Comparison of ENCODE assay signal across 13 cellular contexts in the genomic region with DNA sequence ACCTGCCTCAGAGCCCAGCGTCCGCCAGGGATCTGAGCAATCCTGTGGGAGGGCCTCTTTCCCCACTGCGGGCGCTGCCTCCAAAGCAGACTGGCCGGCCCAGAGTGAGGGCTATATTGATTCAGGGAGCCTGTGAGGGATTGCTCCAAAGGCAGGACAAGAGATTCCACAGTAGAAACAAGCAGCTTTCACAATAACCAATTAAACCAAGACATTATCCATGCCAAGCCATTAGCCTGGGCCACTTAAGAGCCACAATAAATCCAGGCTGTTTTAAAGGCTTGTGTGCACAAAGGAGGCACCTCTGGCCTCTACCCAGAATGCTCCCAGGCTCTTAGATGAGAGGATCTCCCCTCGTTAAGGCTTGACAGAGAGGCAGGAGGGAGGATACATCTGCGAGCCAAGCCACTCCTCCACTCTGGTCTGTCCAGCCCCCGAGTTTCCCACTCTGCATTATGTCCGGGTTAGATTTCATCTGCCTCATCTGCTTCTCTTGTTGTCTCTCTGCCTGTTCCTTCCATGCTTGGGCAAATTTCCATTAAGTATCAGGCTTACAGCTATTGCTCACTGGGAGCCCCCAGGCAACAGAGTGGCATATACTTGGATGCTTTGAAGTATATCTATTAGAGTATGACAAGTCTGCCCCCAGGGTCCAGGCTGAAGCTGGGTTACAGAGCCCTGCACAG.
A peak's percentile ranks its signal among the peaks of the same experiment; 100 is the strongest.
DNase-seq lines count a peak whose midpoint lies in the region; ATAC-seq and TF ChIP-seq lines count a peak whose summit lies in the region.
"Had no signal": no experiment of that assay in that cellular context is flagged by ENCODE, and none has a peak within 500 bp of the region (broad histone marks: within the 10 kb centered on the region; RNA-seq: fewer than 3 reads in every experiment).

No MANE protein-coding gene starts in this region.

- H3K36me3 ChIP-seq in BE2C (peaks cover 57% of the 10 kb centered on the region), WERI-Rb-1 (no peaks in the 10 kb centered on the region), esophagus squamous epithelium (no peaks in the 10 kb centered on the region), Caco-2 (ENCODE audit: control insufficient read depth, insufficient read depth, low read length) (no peaks in the 10 kb centered on the region)

- H3K36me3 Mint-ChIP-seq in Caco-2 (ENCODE audit: insufficient read depth, unreplicated experiment), result no peaks in the 10 kb centered on the region
- H3K36me3 Mint-ChIP-seq: activated CD4-positive, alpha-beta memory T cell treated with anti-CD3 and anti-CD28 coated beads for 36 hours; activated naive CD8-positive, alpha-beta T cell treated with anti-CD3 and anti-CD28 coated beads, Interleukin-2, amount 10 ng/mL, durations not matched to agents 7 days and 5 days had no signal

- CTCF ChIA-PET in Caco-2 (lab: Charles Lee), result no interaction called here

- H3K9me3 ChIP-seq in BE2C (no peaks in the 10 kb centered on the region), WERI-Rb-1 (ENCODE audit: severe bottlenecking) (no peaks in the 10 kb centered on the region), esophagus squamous epithelium (no peaks in the 10 kb centered on the region), Caco-2 (no peaks in the 10 kb centered on the region)

- TF ChIP-seq CTCF in BE2C (IDR thresholded peaks at IDR 0.05; ENCODE audit: low read depth, low read length), result no peak
- no peak for TF ChIP-seq CTCF in WERI-Rb-1 (IDR thresholded peaks at IDR 0.05; ENCODE audit: low read depth, low read length)
- no peak for TF ChIP-seq CTCF in esophagus squamous epithelium (IDR thresholded peaks at IDR 0.05)
- no peak for TF ChIP-seq CTCF in Caco-2 (IDR thresholded peaks at IDR 0.05; ENCODE audit: insufficient read depth in 1 of 2, low read depth in 1 of 2, low read length in 1 of 2, severe bottlenecking in 1 of 2, unreplicated experiment in 1 of 2)

- TF ChIP-seq POLR2A in esophagus squamous epithelium (IDR thresholded peaks at IDR 0.05), result no peak

- peak; percentile 93 for DNase-seq in BE2C
- DNase-seq in NCI-H1417 (lab: John Stamatoyannopoulos, UW), result peak; percentile 52 to 90 (median 86)
- peak; percentile 50 for DNase-seq in WERI-Rb-1
- DNase-seq in esophagus squamous epithelium (lab: John Stamatoyannopoulos, UW), result no peak
- no peak for DNase-seq in activated effector memory CD4-positive, alpha-beta T cell treated with anti-CD3 and anti-CD28 coated beads, Interleukin-2, amount 50 U/mL, for 16 hours
- no peak for DNase-seq in Caco-2
- DNase-seq: activated CD4-positive, alpha-beta memory T cell treated with anti-CD3 and anti-CD28 coated beads for 36 hours; activated naive CD8-positive, alpha-beta T cell treated with anti-CD3 and anti-CD28 coated beads, Interleukin-2, amount 10 ng/mL, durations not matched to agents 7 days and 5 days; NCI-H2107 had no signal

- BruUV-seq in Caco-2 (replicated peaks; lab: Mats Ljungman, UMichigan), result no TSS peak

- no peaks in the 10 kb centered on the region for H3K4me1 Mint-ChIP-seq in Caco-2 (ENCODE audit: low read depth, unreplicated experiment)

- H3K27me3 ChIP-seq in BE2C (no peaks in the 10 kb centered on the region), WERI-Rb-1 (ENCODE audit: insufficient read depth, low read depth, severe bottlenecking) (no peaks in the 10 kb centered on the region), layer of hippocampus (ENCODE audit: control insufficient read depth, insufficient read depth, low read length) (no peaks in the 10 kb centered on the region), esophagus squamous epithelium (no peaks in the 10 kb centered on the region), Caco-2 (replicated peaks; ENCODE audit: control insufficient read depth, insufficient read depth, low read length) (no peaks in the 10 kb centered on the region)

- H3K4me3 ChIP-seq in BE2C (ENCODE audit: low read depth, low read length), result no peak overlapping the region
- H3K4me3 ChIP-seq in WERI-Rb-1 (ENCODE audit: low read depth, low read length), result no peak overlapping the region
- H3K4me3 ChIP-seq in esophagus squamous epithelium, result no peak overlapping the region
- H3K4me3 ChIP-seq in Caco-2 (ENCODE audit: low read depth, low read length), result no peak overlapping the region

- POLR2A ChIA-PET in Caco-2 (lab: Charles Lee), result no interaction called here

- peaks cover 7% of the 10 kb centered on the region for H3K27me3 Mint-ChIP-seq in Caco-2 (ENCODE audit: insufficient read depth, unreplicated experiment)
- H3K27me3 Mint-ChIP-seq: activated CD4-positive, alpha-beta memory T cell treated with anti-CD3 and anti-CD28 coated beads for 36 hours; activated naive CD8-positive, alpha-beta T cell treated with anti-CD3 and anti-CD28 coated beads, Interleukin-2, amount 10 ng/mL, durations not matched to agents 7 days and 5 days; stimulated activated naive CD8-positive, alpha-beta T cell treated with anti-CD3 and anti-CD28 coated beads, Interleukin-15, Interleukin-2, amounts not matched to agents 100 ng/mL and 50 ng/mL, for 24 hours had no signal

- no peak overlapping the region for H3K4me3 Mint-ChIP-seq in Caco-2 (ENCODE audit: unreplicated experiment)
- H3K4me3 Mint-ChIP-seq: activated CD4-positive, alpha-beta memory T cell treated with anti-CD3 and anti-CD28 coated beads for 36 hours; activated naive CD8-positive, alpha-beta T cell treated with anti-CD3 and anti-CD28 coated beads, Interleukin-2, amount 10 ng/mL, durations not matched to agents 7 days and 5 days; stimulated activated naive CD8-positive, alpha-beta T cell treated with anti-CD3 and anti-CD28 coated beads, Interleukin-15, Interleukin-2, amounts not matched to agents 100 ng/mL and 50 ng/mL, for 24 hours had no signal

- no peak overlapping the region for H3K27ac Mint-ChIP-seq in Caco-2 (ENCODE audit: unreplicated experiment)
- H3K27ac Mint-ChIP-seq: activated CD4-positive, alpha-beta memory T cell treated with anti-CD3 and anti-CD28 coated beads for 36 hours; stimulated activated naive CD8-positive, alpha-beta T cell treated with anti-CD3 and anti-CD28 coated beads, Interleukin-15, Interleukin-2, amounts not matched to agents 100 ng/mL and 50 ng/mL, for 24 hours had no signal

- intact Hi-C loops in esophagus squamous epithelium (cut with DNase I), result no loop called here
- intact Hi-C loops in Caco-2 (cut with micrococcal nuclease; ENCODE audit: unreplicated experiment), result no loop called here

- no peak overlapping the region for H3K27ac ChIP-seq in WERI-Rb-1
- H3K27ac ChIP-seq in layer of hippocampus (ENCODE audit: low read depth, low read length), result peak overlapping the region; percentile 75
- H3K27ac ChIP-seq in esophagus squamous epithelium, result no peak overlapping the region
- H3K27ac ChIP-seq: C4-2B had no signal

- no peaks in the 10 kb centered on the region for H3K9me3 Mint-ChIP-seq in Caco-2 (ENCODE audit: unreplicated experiment)
- H3K9me3 Mint-ChIP-seq: activated CD4-positive, alpha-beta memory T cell treated with anti-CD3 and anti-CD28 coated beads for 36 hours; activated naive CD8-positive, alpha-beta T cell treated with anti-CD3 and anti-CD28 coated beads, Interleukin-2, amount 10 ng/mL, durations not matched to agents 7 days and 5 days; stimulated activated naive CD8-positive, alpha-beta T cell treated with anti-CD3 and anti-CD28 coated beads, Interleukin-15, Interleukin-2, amounts not matched to agents 100 ng/mL and 50 ng/mL, for 24 hours had no signal

- H3K4me1 ChIP-seq in BE2C (peaks cover 21% of the 10 kb centered on the region), esophagus squamous epithelium (no peaks in the 10 kb centered on the region), Caco-2 (no peaks in the 10 kb centered on the region)

- WGBS in esophagus squamous epithelium, 2 donors, result 29 to 46% methylated on average over 4 to 5 of the region's 9 CpGs

- no peak for ATAC-seq in HG03520 (IDR thresholded peaks at IDR 0.05; ENCODE audit: unreplicated experiment)

Comparison
In these comparisons a context has a peak if more than half of its experiments do, and no peak if none do; other contexts are left out.
1. DNase-seq: peak in BE2C (single experiment), NCI-H1417 (3 of 3) and WERI-Rb-1 (single experiment); none in esophagus squamous epithelium (single experiment), activated effector memory CD4-positive, alpha-beta T cell treated with anti-CD3 and anti-CD28 coated beads, Interleukin-2, amount 50 U/mL, for 16 hours (single experiment) and Caco-2 (0 of 2).